In genomic region chr3:127257351-127257750, GRCh38 we compare ENCODE assay signal across 20 cellular contexts. TPM values are rescaled to one million over a fixed set of nuclear protein-coding genes. Genes with fewer than 3 reads are reported as not detected.
DNase-seq lines count a peak whose midpoint lies in the region; ATAC-seq and TF ChIP-seq lines count a peak whose summit lies in the region.
"Had no signal": no experiment of that assay in that cellular context is flagged by ENCODE, and none has a peak within 500 bp of the region (broad histone marks: within the 10 kb centered on the region; RNA-seq: fewer than 3 reads in every experiment).

No MANE protein-coding gene starts in this region.

- H3K4me3 Mint-ChIP-seq in osteocyte (ENCODE audit: unreplicated experiment) = no peak overlapping the region
- no peak overlapping the region for H3K4me3 Mint-ChIP-seq in activated CD4-positive, alpha-beta memory T cell treated with anti-CD3 and anti-CD28 coated beads for 36 hours
- H3K4me3 Mint-ChIP-seq: CD14-positive monocyte; CD4-positive, alpha-beta T cell; CD8-positive, alpha-beta T cell had no signal

- H3K14ac ChIP-seq in IMR-90 (replicated peaks; ENCODE audit: low read depth, low read length) = no peak overlapping the region

- in situ Hi-C loops in IMR-90 (cut with MboI; ENCODE audit: low sequenced_read_pairs) = no loop called here

- POLR2A ChIA-PET in IMR-90 (lab: Charles Lee; ENCODE audit: unreplicated experiment) = no interaction called here
- POLR2A ChIA-PET in activated CD4-positive, alpha-beta memory T cell treated with anti-CD3 and anti-CD28 coated beads for 36 hours (lab: Charles Lee) = no interaction called here

- no peak overlapping the region for H2BK15ac ChIP-seq in IMR-90 (ENCODE audit: low read depth, low read length)

- no peaks in the 10 kb centered on the region for H4K20me1 ChIP-seq in IMR-90 (ENCODE audit: insufficient read depth, low read length)
- H4K20me1 ChIP-seq: BLaER1 had no signal

- CTCF ChIA-PET in IMR-90 (lab: Yijun Ruan, JAX) = no interaction called here
- CTCF ChIA-PET in activated CD4-positive, alpha-beta memory T cell treated with anti-CD3 and anti-CD28 coated beads for 36 hours (lab: Charles Lee) = no interaction called here

- no peaks in the 10 kb centered on the region for H3K36me3 ChIP-seq in heart right ventricle
- no peaks in the 10 kb centered on the region for H3K36me3 ChIP-seq in IMR-90 (ENCODE audit: control insufficient read depth, insufficient read depth, low read length)
- H3K36me3 ChIP-seq in testis (ENCODE audit: low read depth, missing control alignments) = no peaks in the 10 kb centered on the region
- H3K36me3 ChIP-seq: BE2C, BLaER1 had no signal

- no peak overlapping the region for H3K4me2 ChIP-seq in IMR-90 (ENCODE audit: low read depth, low read length)
- H3K4me2 ChIP-seq: BLaER1 had no signal

- no peak overlapping the region for H2BK5ac ChIP-seq in IMR-90 (ENCODE audit: low read depth, low read length, poor library complexity, severe bottlenecking)

- H3K4me1 Mint-ChIP-seq in osteocyte (ENCODE audit: unreplicated experiment) = no peaks in the 10 kb centered on the region
- no peaks in the 10 kb centered on the region for H3K4me1 Mint-ChIP-seq in activated CD4-positive, alpha-beta memory T cell treated with anti-CD3 and anti-CD28 coated beads for 36 hours (ENCODE audit: low read depth)
- H3K4me1 Mint-ChIP-seq: CD14-positive monocyte had no signal

- no peak overlapping the region for H3K56ac ChIP-seq in IMR-90 (ENCODE audit: extremely low read depth, insufficient read depth, low read length)

- ATAC-seq in heart right ventricle (no peak), IMR-90 (ENCODE audit: low read depth) (no peak)
- ATAC-seq: CD8-positive, alpha-beta T cell had no signal

- H3K9me3 Mint-ChIP-seq in osteocyte (ENCODE audit: unreplicated experiment) = no peaks in the 10 kb centered on the region
- no peaks in the 10 kb centered on the region for H3K9me3 Mint-ChIP-seq in activated CD4-positive, alpha-beta memory T cell treated with anti-CD3 and anti-CD28 coated beads for 36 hours
- H3K9me3 Mint-ChIP-seq: CD4-positive, alpha-beta T cell; CD8-positive, alpha-beta T cell had no signal

- H3K9me3 ChIP-seq in heart right ventricle = no peaks in the 10 kb centered on the region
- H3K9me3 ChIP-seq in IMR-90 (ENCODE audit: control insufficient read depth, insufficient read depth, low read length) = no peaks in the 10 kb centered on the region
- no peaks in the 10 kb centered on the region for H3K9me3 ChIP-seq in testis
- H3K9me3 ChIP-seq: BE2C, BLaER1, Caco-2 had no signal

- intact Hi-C loops in cardiac septum (cut with DNase I) = no loop called here
- intact Hi-C loops in heart right ventricle (cut with DNase I) = no loop called here
- intact Hi-C loops in IMR-90 (cut with micrococcal nuclease) = no loop called here
- intact Hi-C loops in testis (cut with DNase I; ENCODE audit: low total_unique reads) = no loop called here
- intact Hi-C loops in activated CD4-positive, alpha-beta memory T cell treated with anti-CD3 and anti-CD28 coated beads for 36 hours (cut with micrococcal nuclease) = no loop called here

- H3K27me3 ChIP-seq in heart right ventricle (peaks cover 0 to 21% (median 3%) of the 10 kb centered on the region in 7 donors), IMR-90 (ENCODE audit: control insufficient read depth, insufficient read depth, low read length) (peaks cover 12% of the 10 kb centered on the region), testis (no peaks in the 10 kb centered on the region)
- H3K27me3 ChIP-seq: BE2C, BLaER1 had no signal

- no peak overlapping the region for H3K27ac Mint-ChIP-seq in osteocyte (ENCODE audit: unreplicated experiment)
- H3K27ac Mint-ChIP-seq in activated CD4-positive, alpha-beta memory T cell treated with anti-CD3 and anti-CD28 coated beads for 36 hours = no peak overlapping the region
- H3K27ac Mint-ChIP-seq: CD14-positive monocyte; CD4-positive, alpha-beta T cell; CD8-positive, alpha-beta T cell had no signal

- no peak for TF ChIP-seq RAD21 in IMR-90 (IDR thresholded peaks at IDR 0.05; ENCODE audit: low read length)

- no peak overlapping the region for H4K5ac ChIP-seq in IMR-90 (ENCODE audit: low read depth, low read length)

- H4K8ac ChIP-seq in IMR-90 (ENCODE audit: low read depth in 2 of 2, low read length in 2 of 2) = no peak overlapping the region

- H3K27me3 Mint-ChIP-seq in osteocyte (ENCODE audit: unreplicated experiment) = peaks cover 11% of the 10 kb centered on the region
- peaks cover 2% of the 10 kb centered on the region for H3K27me3 Mint-ChIP-seq in activated CD4-positive, alpha-beta memory T cell treated with anti-CD3 and anti-CD28 coated beads for 36 hours

- dilution Hi-C loops in IMR-90 (cut with HindIII; ENCODE audit: low sequenced_read_pairs, unreplicated experiment) = no loop called here

- WGBS in heart right ventricle, 2 donors = 70 to 77% methylated on average over 5 of the region's 5 CpGs
- 51% methylated on average over 3 of the region's 5 CpGs; no CpG with 5 or more reads in 1 of the 2 experiments for WGBS in IMR-90 (ENCODE audit: extremely low coverage in 2 of 2, insufficient read length in 1 of 2), 2 experiments
- 92 to 93% methylated on average over 5 of the region's 5 CpGs for WGBS in testis, 2 donors

- H3K4me3 ChIP-seq in heart right ventricle = no peak overlapping the region
- H3K4me3 ChIP-seq in IMR-90 (ENCODE audit: insufficient read depth, low read depth, low read length) = no peak overlapping the region
- no peak overlapping the region for H3K4me3 ChIP-seq in testis
- H3K4me3 ChIP-seq: BLaER1 had no signal

- no peak for TF ChIP-seq CTCF in heart right ventricle (IDR thresholded peaks at IDR 0.05)
- no peak for TF ChIP-seq CTCF in IMR-90 (conservative IDR thresholded peaks at IDR 0.05; ENCODE audit: low read depth, low read length)
- TF ChIP-seq CTCF in osteocyte (IDR thresholded peaks at IDR 0.05) = no peak
- TF ChIP-seq CTCF in testis (IDR thresholded peaks at IDR 0.05) = no peak

- H2AK9ac ChIP-seq in IMR-90 (replicated peaks; ENCODE audit: low read depth, low read length, poor library complexity) = no peak overlapping the region

- no peaks in the 10 kb centered on the region for H3K4me1 ChIP-seq in heart right ventricle
- no peaks in the 10 kb centered on the region for H3K4me1 ChIP-seq in IMR-90 (ENCODE audit: control insufficient read depth, insufficient read depth, low read length)
- no peaks in the 10 kb centered on the region for H3K4me1 ChIP-seq in testis
- H3K4me1 ChIP-seq: BLaER1, Caco-2 had no signal

- DNase-seq in cardiac septum (ENCODE audit: low spot score) (peak; percentile 41), heart right ventricle (no peak), IMR-90 (no peak), osteocyte (ENCODE audit: extremely low spot score, unreplicated experiment) (peak; percentile 64), testis (no peak)
- DNase-seq in activated CD4-positive, alpha-beta memory T cell treated with anti-CD3 and anti-CD28 coated beads for 36 hours = no peak
- DNase-seq: 8988T; ACHN; BE2C; C1 segment of cervical spinal cord; Caco-2; Calu3; CD4-positive, alpha-beta T cell; CD8-positive, alpha-beta T cell; DMS79 treated with DMSO at 0.1 percent for 48 hours; GF-D8 had no signal

- no peak overlapping the region for H4K91ac ChIP-seq in IMR-90 (ENCODE audit: insufficient read depth, low read depth, low read length)

- TF ChIP-seq POLR2A in IMR-90 (IDR thresholded peaks at IDR 0.05; ENCODE audit: low read depth, low read length) (no peak), testis (IDR thresholded peaks at IDR 0.05) (no peak)

- no peak overlapping the region for H3K4ac ChIP-seq in IMR-90 (ENCODE audit: low read depth, low read length)

- no peak overlapping the region for H3K9ac ChIP-seq in IMR-90 (ENCODE audit: low read depth, low read length)
- H3K9ac ChIP-seq: BLaER1 had no signal

- no peak overlapping the region for H3K27ac ChIP-seq in heart right ventricle
- no peak overlapping the region for H3K27ac ChIP-seq in IMR-90 (ENCODE audit: insufficient read depth, low read length)
- no peak overlapping the region for H3K27ac ChIP-seq in testis
- H3K27ac ChIP-seq: BLaER1 had no signal

- H3K79me1 ChIP-seq in IMR-90 (ENCODE audit: low read depth in 1 of 2, low read length in 2 of 2) = no peaks in the 10 kb centered on the region

- no peak overlapping the region for H3K23ac ChIP-seq in IMR-90 (ENCODE audit: low read depth, low read length)

- no peaks in the 10 kb centered on the region for H3K9me1 ChIP-seq in IMR-90 (ENCODE audit: insufficient read depth, low read length)

- BruUV-seq in IMR-90 (replicated peaks; lab: Mats Ljungman, UMichigan) = no TSS peak

- H2AFZ ChIP-seq in IMR-90 (replicated peaks; ENCODE audit: low read length, poor library complexity) = peak overlapping the region; percentile 11

- no peak overlapping the region for H3K18ac ChIP-seq in IMR-90 (ENCODE audit: low read depth, low read length)

- no peak overlapping the region for H2BK120ac ChIP-seq in IMR-90 (ENCODE audit: low read depth, low read length)

- no peak overlapping the region for H2AK5ac ChIP-seq in IMR-90 (ENCODE audit: low read depth, low read length)

- no peaks in the 10 kb centered on the region for H3K36me3 Mint-ChIP-seq in osteocyte (ENCODE audit: unreplicated experiment)
- H3K36me3 Mint-ChIP-seq in activated CD4-positive, alpha-beta memory T cell treated with anti-CD3 and anti-CD28 coated beads for 36 hours = no peaks in the 10 kb centered on the region
- H3K36me3 Mint-ChIP-seq: CD14-positive monocyte; CD8-positive, alpha-beta T cell had no signal

- no peak overlapping the region for H2BK20ac ChIP-seq in IMR-90 (ENCODE audit: low read depth, low read length)

TF ChIP-seq in IMR-90, 13 proteins besides CTCF, POLR2A, EP300 and RAD21:
- TF ChIP-seq MAZ (IDR thresholded peaks at IDR 0.05; ENCODE audit: borderline replicate concordance, low read depth, low read length) (no peak), CEBPB (IDR thresholded peaks at IDR 0.05; ENCODE audit: low read depth, low read length) (no peak), SMC3 (IDR thresholded peaks at IDR 0.05; ENCODE audit: low read depth, low read length) (no peak)

RNA-seq across cellular contexts. Expression of gene PRR20G, which starts 30.5 kb away (rescaled TPM):
- not detected for total RNA-seq in cardiac septum
- not detected for total RNA-seq in heart right ventricle
- polyA plus RNA-seq in heart right ventricle = not detected
- not detected in 2 replicates for total RNA-seq in IMR-90 (2012; rRNA removed)
- polyA plus RNA-seq in IMR-90 (2012; rRNA removed) = not detected in 2 replicates
- not detected in 2 replicates for polyA plus RNA-seq in IMR-90 (2012; cell fraction: cytosol; rRNA removed)
- not detected in 2 replicates for polyA plus RNA-seq in IMR-90 (2012; cell fraction: nucleus; rRNA removed; ENCODE audit: low replicate concordance)
- not detected in 2 replicates for total RNA-seq in osteocyte
- 10 to 100 TPM in 1 of 2 donors, 1 to 10 TPM in 1; 9.1 to 12.8 TPM for total RNA-seq in testis
- 10.5 TPM for polyA plus RNA-seq in testis (ENCODE audit: insufficient read depth, low read depth, low replicate concordance)
- total RNA-seq in activated CD4-positive, alpha-beta memory T cell treated with anti-CD3 and anti-CD28 coated beads for 36 hours = not detected
- total RNA-seq: A673; Caco-2; Calu3; CD4-positive, alpha-beta T cell; CD8-positive, alpha-beta T cell had no signal
- polyA plus RNA-seq: AG04450, CD14-positive monocyte had no signal

Comparison
In these comparisons a context has a peak if more than half of its experiments do, and no peak if none do; other contexts are left out.
1. DNase-seq: peak in cardiac septum (single experiment) and osteocyte (single experiment); none in heart right ventricle (0 of 2), IMR-90 (single experiment), testis (single experiment) and activated CD4-positive, alpha-beta memory T cell treated with anti-CD3 and anti-CD28 coated beads for 36 hours (single experiment).
2. RNA of gene PRR20G, which starts 30.5 kb away (total RNA-seq): 9.1 to 12.8 TPM in testis; not detected in cardiac septum (single experiment), not detected in heart right ventricle, not detected in IMR-90, not detected in osteocyte and not detected in activated CD4-positive, alpha-beta memory T cell treated with anti-CD3 and anti-CD28 coated beads for 36 hours; every median in the first group is over 10 times any median in the second.